In the genomic region with DNA sequence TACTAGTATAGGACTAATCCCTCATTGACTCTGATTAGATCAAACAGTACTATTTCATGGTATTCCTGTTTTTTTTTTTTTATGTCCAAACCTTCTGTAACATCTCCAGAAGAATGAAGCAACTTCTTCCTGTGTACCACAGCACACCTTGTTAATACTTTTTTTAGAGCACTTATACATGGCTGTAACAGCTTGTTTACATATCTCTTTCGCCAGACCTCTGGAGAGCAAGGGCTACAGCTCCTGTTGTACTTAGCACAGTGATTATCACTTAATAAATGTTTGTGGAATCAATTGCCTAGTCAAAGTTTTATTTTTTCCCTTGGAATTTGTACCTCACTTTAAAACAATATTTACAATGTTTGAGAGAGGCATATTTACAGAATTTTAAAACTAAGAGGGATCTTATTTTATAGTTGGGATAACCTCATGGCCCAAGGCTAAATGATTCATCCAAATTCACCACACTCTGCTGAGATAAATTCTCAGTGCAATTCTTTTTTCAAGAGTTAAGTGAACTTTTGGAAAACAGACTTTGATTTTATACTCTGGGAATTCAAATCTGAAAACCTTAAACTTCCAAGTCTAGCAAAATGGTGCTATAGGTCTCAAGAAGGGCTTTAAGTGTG, we compare ENCODE assay signal across 26 cellular contexts. TPM values are rescaled to one million over a fixed set of nuclear protein-coding genes. Genes with fewer than 3 reads are reported as not detected.
DNase-seq lines count a peak whose midpoint lies in the region; ATAC-seq, FAIRE-seq and TF ChIP-seq lines count a peak whose summit lies in the region.
"Had no signal": no experiment of that assay in that cellular context is flagged by ENCODE, and none has a peak within 500 bp of the region (broad histone marks: within the 10 kb centered on the region; RNA-seq: fewer than 3 reads in every experiment).

No MANE protein-coding gene starts in this region.

- ATAC-seq in WTC11 (no peak), GM21447 (IDR thresholded peaks at IDR 0.05; ENCODE audit: unreplicated experiment) (no peak)
- ATAC-seq: activated CD8-positive, alpha-beta T cell treated with anti-CD3 and anti-CD28 coated beads, Interleukin-2, amount 10 ng/mL, durations not matched to agents 7 days and 5 days; activated T-cell treated with anti-CD3 and anti-CD28 coated beads, Interleukin-2, amount 50 U/mL, for 4 hours; naive thymus-derived CD8-positive, alpha-beta T cell; T-helper 17 cell had no signal

- no peak overlapping the region for H3K4me3 Mint-ChIP-seq in WTC11
- H3K4me3 Mint-ChIP-seq: activated B cell treated with CpG ODN at 0.5 μM for 24 hours; activated CD8-positive, alpha-beta T cell treated with anti-CD3 and anti-CD28 coated beads, Interleukin-2, amount 10 ng/mL, durations not matched to agents 7 days and 5 days; activated T-cell treated with anti-CD3 and anti-CD28 coated beads, Interleukin-2, amount 50 U/mL, for 4 hours; naive thymus-derived CD8-positive, alpha-beta T cell; T-helper 17 cell had no signal

- CTCF ChIA-PET in WTC11 (lab: Charles Lee) = interaction anchor here (1.0 kb wide), 1 partner anchor 224 kb away, joined by 4 read pairs; no protein-coding TSS in a partner anchor

- H3K4me3 ChIP-seq in right atrium auricular region = no peak overlapping the region
- H3K4me3 ChIP-seq in small intestine (ENCODE audit: low read depth in 1 of 2, low read length in 2 of 2) = no peak overlapping the region
- H3K4me3 ChIP-seq: colonic mucosa, smooth muscle cell had no signal

- no peak for FAIRE-seq in small intestine (lab: Jason Lieb, UNC)
- FAIRE-seq: astrocyte, D721Med, endothelial cell of umbilical vein, frontal cortex had no signal

- peak overlapping the region; percentile 67 to 81 for H3K27ac ChIP-seq in right atrium auricular region
- H3K27ac ChIP-seq in small intestine (ENCODE audit: low read depth in 1 of 2, low read length in 1 of 2) = no peak overlapping the region
- H3K27ac ChIP-seq: colonic mucosa had no signal

- DNase-seq in HuH-7 (ENCODE audit: low spot score) = peak; percentile 56
- no peak for DNase-seq in WTC11 (ENCODE audit: low spot score)
- DNase-seq in right atrium auricular region (ENCODE audit: low spot score) = no peak
- peak; percentile 51 for DNase-seq in small intestine
- DNase-seq in T1000 (lab: John Stamatoyannopoulos, UW) = no peak
- no peak for DNase-seq in ecto neural progenitor cell (ENCODE audit: low spot score)
- DNase-seq in GDM1 (lab: John Stamatoyannopoulos, UW) = no peak
- DNase-seq: activated B cell treated with CpG ODN at 0.5 μM for 24 hours; activated CD8-positive, alpha-beta T cell treated with anti-CD3 and anti-CD28 coated beads, Interleukin-2, amount 10 ng/mL, durations not matched to agents 7 days and 5 days; activated naive CD4-positive, alpha-beta T cell treated with anti-CD3 and anti-CD28 coated beads, Interleukin-2, amount 50 U/mL, for 16 hours; activated T-cell treated with anti-CD3 and anti-CD28 coated beads, Interleukin-2, amount 50 U/mL, for 4 hours; BE2C; colonic mucosa; GOT3; MM.1S; naive thymus-derived CD8-positive, alpha-beta T cell; NCI-H1694; NCI-H345; stimulated activated CD4-positive, alpha-beta T cell treated with anti-CD3 and anti-CD28 coated beads, Interleukin-4, amount 100 ng/mL, for 4 hours; T-helper 17 cell had no signal

- peaks cover 72% of the 10 kb centered on the region for H3K27me3 Mint-ChIP-seq in WTC11 (ENCODE audit: low read depth)
- H3K27me3 Mint-ChIP-seq: activated B cell treated with CpG ODN at 0.5 μM for 24 hours had no signal

- H3K4me1 Mint-ChIP-seq in WTC11 = no peaks in the 10 kb centered on the region

- H3K4me1 ChIP-seq in right atrium auricular region (peaks cover 0 to 34% of the 10 kb centered on the region in 2 donors), small intestine (ENCODE audit: control insufficient read depth in 2 of 2, insufficient read depth in 1 of 2, low read depth in 1 of 2, low read length in 1 of 2) (peaks cover 0 to 2% of the 10 kb centered on the region in 2 donors)
- H3K4me1 ChIP-seq: BE2C had no signal

- POLR2A ChIA-PET in WTC11 (lab: Charles Lee) = no interaction called here

- H3K36me3 ChIP-seq in right atrium auricular region (no peaks in the 10 kb centered on the region), small intestine (ENCODE audit: control insufficient read depth in 2 of 2, insufficient read depth in 2 of 2, low read length in 2 of 2) (no peaks in the 10 kb centered on the region)
- H3K36me3 ChIP-seq: BE2C, colonic mucosa had no signal

- WGBS in small intestine, 3 donors = 21 to 31% (median 22%) methylated on average over 1 of the region's 1 CpG

- H3K9me3 Mint-ChIP-seq in WTC11 = no peaks in the 10 kb centered on the region
- H3K9me3 Mint-ChIP-seq: activated B cell treated with CpG ODN at 0.5 μM for 24 hours; activated T-cell treated with anti-CD3 and anti-CD28 coated beads, Interleukin-2, amount 50 U/mL, for 4 hours; naive thymus-derived CD8-positive, alpha-beta T cell had no signal

- H3K9me3 ChIP-seq in right atrium auricular region (no peaks in the 10 kb centered on the region), small intestine (ENCODE audit: control insufficient read depth, low read depth) (no peaks in the 10 kb centered on the region)
- H3K9me3 ChIP-seq: BE2C, colonic mucosa had no signal

- H3K27ac Mint-ChIP-seq in WTC11 = no peak overlapping the region
- H3K27ac Mint-ChIP-seq: activated B cell treated with CpG ODN at 0.5 μM for 24 hours; activated CD8-positive, alpha-beta T cell treated with anti-CD3 and anti-CD28 coated beads, Interleukin-2, amount 10 ng/mL, durations not matched to agents 7 days and 5 days; naive thymus-derived CD8-positive, alpha-beta T cell; T-helper 17 cell had no signal

- H3K36me3 Mint-ChIP-seq in WTC11 = no peaks in the 10 kb centered on the region
- H3K36me3 Mint-ChIP-seq: naive thymus-derived CD8-positive, alpha-beta T cell had no signal

- TF ChIP-seq CTCF in WTC11 (IDR thresholded peaks at IDR 0.05) = no peak
- no peak for TF ChIP-seq CTCF in right atrium auricular region (IDR thresholded peaks at IDR 0.05)

- H3K27me3 ChIP-seq in right atrium auricular region (no peaks in the 10 kb centered on the region), small intestine (ENCODE audit: control insufficient read depth in 2 of 2, insufficient read depth in 2 of 2, low read length in 2 of 2) (no peaks in the 10 kb centered on the region)
- H3K27me3 ChIP-seq: colonic mucosa had no signal

TF ChIP-seq in WTC11, 78 proteins besides CTCF, POLR2A, EP300 and RAD21:
- no peak for TF ChIP-seq ATF6 (CRISPR knock-in tag; IDR thresholded peaks at IDR 0.05)
- TF ChIP-seq GABPB1 (CRISPR knock-in tag; IDR thresholded peaks at IDR 0.05) = peak; percentile 58; the same call in 1 of the 2 replicates

RNA-seq across cellular contexts. Expression of gene GATM, which starts 9.1 kb away (rescaled TPM):
- total RNA-seq in WTC11 (2021) (10.1 to 18.0 TPM (median 17.0 TPM) in 3 replicates), right atrium auricular region (10 to 100 TPM; 36.0 to 38.2 TPM)
- polyA plus RNA-seq in small intestine = 100 to 1,000 TPM in 2 of 3 donors, 10 to 100 TPM in 1; 50.3 to 545 (median 155) TPM

Comparison
In these comparisons a context has a peak if more than half of its experiments do, and no peak if none do; other contexts are left out.
1. DNase-seq: peak in HuH-7 (single experiment) and small intestine (single experiment); none in WTC11 (single experiment), right atrium auricular region (single experiment), T1000 (single experiment), ecto neural progenitor cell (single experiment) and GDM1 (single experiment).
2. H3K27ac ChIP-seq: peak in right atrium auricular region (2 of 2); none in small intestine (0 of 2).